In genomic region chr5:1052076-1052475, GRCh38 we compare ENCODE assay signal across 17 cellular contexts. TPM values are rescaled to one million over a fixed set of nuclear protein-coding genes. Genes with fewer than 3 reads are reported as not detected.
"Had no signal": no experiment of that assay in that cellular context is flagged by ENCODE, and none has a peak within 500 bp of the region (broad histone marks: within the 10 kb centered on the region; RNA-seq: fewer than 3 reads in every experiment).

No MANE protein-coding gene starts in this region.

- H2AFZ ChIP-seq: parathyroid adenoma had no signal

- H3K27ac ChIP-seq: ascending aorta, gastrocnemius medialis, neutrophil, parathyroid adenoma, thyroid gland had no signal

- H3K4me1 ChIP-seq: ascending aorta, gastrocnemius medialis, parathyroid adenoma, thyroid gland had no signal

- H3K36me3 ChIP-seq: gastrocnemius medialis, neutrophil had no signal

- H3K27me3 ChIP-seq: ascending aorta, neutrophil, thyroid gland had no signal

- H3K79me2 ChIP-seq: parathyroid adenoma had no signal

- DNase-seq: activated CD4-positive, CD25-positive, alpha-beta regulatory T cell treated with anti-CD3 and anti-CD28 coated beads, Interleukin-2, amount 50 U/mL, for 72 hours; activated gamma-delta T cell; activated T-cell treated with anti-CD3 and anti-CD28 coated beads, Interleukin-2, amount 50 U/mL, for 72 hours; effector CD8-positive, alpha-beta T cell; gastrocnemius medialis; head of caudate nucleus; kidney glomerular epithelial cell; mesendoderm; naive thymus-derived CD4-positive, alpha-beta T cell; stimulated activated naive CD4-positive, alpha-beta T cell treated with Interleukin-2 at 50 U/mL for 16 hours; T-helper 9 cell; thyroid gland had no signal

- H3K27ac Mint-ChIP-seq: activated naive CD4-positive, alpha-beta T cell treated with anti-CD3 and anti-CD28 coated beads, Interleukin-2, amount 50 U/mL, for 24 hours; activated T-cell treated with anti-CD3 and anti-CD28 coated beads, Interleukin-2, amount 50 U/mL, for 72 hours had no signal

- H3K27me3 Mint-ChIP-seq: activated naive CD4-positive, alpha-beta T cell treated with anti-CD3 and anti-CD28 coated beads, Interleukin-2, amount 50 U/mL, for 24 hours; naive thymus-derived CD4-positive, alpha-beta T cell had no signal

- H3K4me3 Mint-ChIP-seq: activated naive CD4-positive, alpha-beta T cell treated with anti-CD3 and anti-CD28 coated beads, Interleukin-2, amount 50 U/mL, for 24 hours; activated T-cell treated with anti-CD3 and anti-CD28 coated beads, Interleukin-2, amount 50 U/mL, for 72 hours; naive thymus-derived CD4-positive, alpha-beta T cell had no signal

- H3K4me3 ChIP-seq: ascending aorta, gastrocnemius medialis, thyroid gland had no signal

- ATAC-seq: activated T-cell treated with anti-CD3 and anti-CD28 coated beads, Interleukin-2, amount 50 U/mL, for 72 hours; esophagus mucosa; gastrocnemius medialis; naive thymus-derived CD4-positive, alpha-beta T cell had no signal

RNA-seq across cellular contexts. Expression of gene NKD2, which starts 43.5 kb away (rescaled TPM):
- total RNA-seq: gastrocnemius medialis had no signal
- polyA plus RNA-seq: naive thymus-derived CD4-positive, alpha-beta T cell had no signal
